In genomic region chr10:84291389-84291788, GRCh38 we compare ENCODE assay signal across 2 cellular contexts.
TF ChIP-seq lines count a peak whose summit lies in the region.

No MANE protein-coding gene starts in this region.

TF ChIP-seq in K562, 482 proteins besides CTCF, POLR2A, EP300 and RAD21 (continued from another document and continues in another):
- peak; percentile 97 for TF ChIP-seq REST (CRISPR knock-in tag; IDR thresholded peaks at IDR 0.05; ENCODE audit: low read depth)
- TF ChIP-seq ZNF134 (CRISPR knock-in tag; conservative IDR thresholded peaks at IDR 0.05): no peak
- 0 out of 2 replicates have a peak, but pooled peaks have one; percentile 10 for TF ChIP-seq ZNF668 (CRISPR knock-in tag; IDR thresholded peaks at IDR 0.05)
- TF ChIP-seq SAFB2 (IDR thresholded peaks at IDR 0.05; ENCODE audit: borderline replicate concordance, low read depth, low read length, severe bottlenecking): no peak
- TF ChIP-seq ZNF23 (CRISPR knock-in tag; IDR thresholded peaks at IDR 0.05): no peak
- no peak for TF ChIP-seq GABPA (tag; conservative IDR thresholded peaks at IDR 0.05; ENCODE audit: low read depth)
- TF ChIP-seq FUS (optimal IDR thresholded peaks at IDR 0.05; ENCODE audit: low read depth, low read length): no peak
- peak; percentile 93 for TF ChIP-seq ARID4B (CRISPR knock-in tag; IDR thresholded peaks at IDR 0.05)
- TF ChIP-seq TBL1XR1 (IDR thresholded peaks at IDR 0.05; ENCODE audit: low read length in 2 of 2): no peak
- peak; percentile 99 for TF ChIP-seq MIER1 (IDR thresholded peaks at IDR 0.05; ENCODE audit: low read depth)
- no peak for TF ChIP-seq TAF15 (IDR thresholded peaks at IDR 0.05; ENCODE audit: low read depth, low read length)
- peak; percentile 83 for TF ChIP-seq NR2C2 (CRISPR knock-in tag; IDR thresholded peaks at IDR 0.05)
- TF ChIP-seq NR2C2 (tag; IDR thresholded peaks at IDR 0.05): no peak
- TF ChIP-seq TARDBP (IDR thresholded peaks at IDR 0.05): no peak
- TF ChIP-seq TFAP4 (CRISPR knock-in tag; IDR thresholded peaks at IDR 0.05; ENCODE audit: borderline replicate concordance): peak; percentile 47
- TF ChIP-seq CREBBP (IDR thresholded peaks at IDR 0.05; ENCODE audit: low read depth, low read length): no peak
- no peak for TF ChIP-seq ZNF184 (CRISPR knock-in tag; IDR thresholded peaks at IDR 0.05)
- TF ChIP-seq RCOR1 (IDR thresholded peaks at IDR 0.05; ENCODE audit: borderline replicate concordance in 1 of 2, low read depth in 2 of 2, low read length in 2 of 2): peak in 1 of 2 experiments; percentile 85; a peak in 1 of 4 replicates
- no peak for TF ChIP-seq ZNF695 (CRISPR knock-in tag; IDR thresholded peaks at IDR 0.05)

TF ChIP-seq in HepG2, 621 proteins besides CTCF, POLR2A, EP300 and RAD21 (continued from another document and continues in another):
- TF ChIP-seq GPBP1L1 (CRISPR knock-in tag; IDR thresholded peaks at IDR 0.05) (no peak), ZNF577 (CRISPR knock-in tag; IDR thresholded peaks at IDR 0.05; ENCODE audit: borderline replicate concordance, low read depth) (no peak), ARID4A (CRISPR knock-in tag; IDR thresholded peaks at IDR 0.05; ENCODE audit: borderline replicate concordance) (peak; percentile 37; the same call in 1 of the 2 replicates), ZNF431 (CRISPR knock-in tag; IDR thresholded peaks at IDR 0.05; ENCODE audit: borderline replicate concordance, low read depth) (peak; percentile 89), ZNF362 (CRISPR knock-in tag; IDR thresholded peaks at IDR 0.05; ENCODE audit: borderline replicate concordance) (no peak), KLF16 (CRISPR knock-in tag; IDR thresholded peaks at IDR 0.05) (peak in 1 of 2 experiments; percentile 76; a peak in 1 of 4 replicates), RFX3 (CRISPR knock-in tag; IDR thresholded peaks at IDR 0.05) (peak; percentile 36; the same call in 1 of the 2 replicates), IKZF5 (CRISPR knock-in tag; IDR thresholded peaks at IDR 0.05) (peak; percentile 65; the same call in 1 of the 2 replicates), PPARG (CRISPR knock-in tag; conservative IDR thresholded peaks at IDR 0.05) (0 out of 2 replicates have a peak, but pooled peaks have one; percentile 41), ZNF260 (CRISPR knock-in tag; IDR thresholded peaks at IDR 0.05; ENCODE audit: borderline replicate concordance, low read depth) (no peak), TFE3 (CRISPR knock-in tag; IDR thresholded peaks at IDR 0.05) (peak; percentile 80), CCAR2 (optimal IDR thresholded peaks at IDR 0.05; ENCODE audit: low read depth, low read length) (no peak), ZSCAN5A (CRISPR knock-in tag; IDR thresholded peaks at IDR 0.05; ENCODE audit: borderline replicate concordance) (no peak), ZNF574 (CRISPR knock-in tag; IDR thresholded peaks at IDR 0.05) (peak; percentile 51), MEIS2 (CRISPR knock-in tag; IDR thresholded peaks at IDR 0.05) (peak; percentile 71; the same call in 1 of the 2 replicates), NKX3-1 (CRISPR knock-in tag; IDR thresholded peaks at IDR 0.05) (peak; percentile 95), PLSCR1 (CRISPR knock-in tag; IDR thresholded peaks at IDR 0.05; ENCODE audit: borderline replicate concordance) (no peak), ZNF281 (CRISPR knock-in tag; IDR thresholded peaks at IDR 0.05; ENCODE audit: borderline replicate concordance) (peak; percentile 76), IRF2 (CRISPR knock-in tag; IDR thresholded peaks at IDR 0.05) (peak; percentile 55; the same call in 1 of the 2 replicates), ZNF766 (CRISPR knock-in tag; IDR thresholded peaks at IDR 0.05; ENCODE audit: borderline replicate concordance) (peak; percentile 43; the same call in 1 of the 2 replicates), ZBTB49 (CRISPR knock-in tag; IDR thresholded peaks at IDR 0.05; ENCODE audit: borderline replicate concordance) (peak; percentile 93), TP53 (CRISPR knock-in tag; conservative IDR thresholded peaks at IDR 0.05) (0 out of 2 replicates have a peak, but pooled peaks have one; percentile 41), HIVEP1 (CRISPR knock-in tag; IDR thresholded peaks at IDR 0.05) (no peak), SIX4 (CRISPR knock-in tag; IDR thresholded peaks at IDR 0.05) (peak; percentile 53; the same call in 1 of the 2 replicates), MIXL1 (CRISPR knock-in tag; IDR thresholded peaks at IDR 0.05) (peak; percentile 87)
